ENCODE assay signal across 41 cellular contexts in genomic region chr14:100909439-100909838, GRCh38. TPM values are rescaled to one million over a fixed set of nuclear protein-coding genes. Genes with fewer than 3 reads are reported as not detected.
"Had no signal": no experiment of that assay in that cellular context is flagged by ENCODE, and none has a peak within 500 bp of the region (broad histone marks: within the 10 kb centered on the region; RNA-seq: fewer than 3 reads in every experiment).

No MANE protein-coding gene starts in this region.

- H3K27me3 ChIP-seq: adrenal gland, ascending aorta, body of pancreas, brain microvascular endothelial cell had no signal

- H3K36me3 ChIP-seq: ascending aorta, breast epithelium, cardiac muscle cell had no signal

- H3K36me3 Mint-ChIP-seq: activated naive CD4-positive, alpha-beta T cell treated with anti-CD3 and anti-CD28 coated beads, Interleukin-2, amount 10 ng/mL, durations not matched to agents 7 days and 5 days; activated naive CD4-positive, alpha-beta T cell treated with anti-CD3 and anti-CD28 coated beads, Interleukin-2, amount 50 U/mL, for 24 hours; activated naive CD4-positive, alpha-beta T cell treated with anti-CD3 and anti-CD28 coated beads, Interleukin-2, amount 50 U/mL, for 72 hours; activated naive CD8-positive, alpha-beta T cell; activated naive CD8-positive, alpha-beta T cell treated with anti-CD3 and anti-CD28 coated beads for 36 hours; activated naive CD8-positive, alpha-beta T cell treated with anti-CD3 and anti-CD28 coated beads, Interleukin-2, amount 10 ng/mL, durations not matched to agents 7 days and 5 days; brain had no signal

- H3K4me3 ChIP-seq: adrenal gland, ascending aorta, body of pancreas, breast epithelium, cardiac muscle cell had no signal

- DNase-seq: activated effector memory CD4-positive, alpha-beta T cell treated with anti-CD3 and anti-CD28 coated beads, Interleukin-2, amount 50 U/mL, for 16 hours; activated effector memory CD4-positive, alpha-beta T cell treated with Interleukin-2 at 50 U/mL for 16 hours; activated gamma-delta T cell; activated gamma-delta T cell treated with Interleukin-2 at 50 U/mL for 16 hours; activated naive CD4-positive, alpha-beta T cell; activated naive CD4-positive, alpha-beta T cell treated with anti-CD3 and anti-CD28 coated beads for 36 hours; activated naive CD4-positive, alpha-beta T cell treated with anti-CD3 and anti-CD28 coated beads, Interleukin-2, amount 10 ng/mL, durations not matched to agents 7 days and 5 days; activated naive CD4-positive, alpha-beta T cell treated with anti-CD3 and anti-CD28 coated beads, Interleukin-2, amount 50 U/mL, for 16 hours; activated naive CD4-positive, alpha-beta T cell treated with Interleukin-2 at 50 U/mL for 16 hours; activated naive CD8-positive, alpha-beta T cell treated with anti-CD3 and anti-CD28 coated beads for 36 hours; activated naive CD8-positive, alpha-beta T cell treated with anti-CD3 and anti-CD28 coated beads, Interleukin-2, amount 10 ng/mL, durations not matched to agents 7 days and 5 days; activated naive CD8-positive, alpha-beta T cell treated with anti-CD3 and anti-CD28 coated beads, Interleukin-2, amount 50 U/mL, for 24 hours; activated T-cell treated with anti-CD3 and anti-CD28 coated beads for 4 hours; activated T-cell treated with anti-CD3 and anti-CD28 coated beads, Interleukin-2, amount 50 U/mL, for 1 hour; activated T-cell treated with anti-CD3 and anti-CD28 coated beads, Interleukin-2, amount 50 U/mL, for 24 hours; activated T-cell treated with anti-CD3 and anti-CD28 coated beads, Interleukin-2, amount 50 U/mL, for 4 hours; activated T-cell treated with anti-CD3 and anti-CD28 coated beads, Interleukin-2, amount 50 U/mL, for 48 hours; activated T-cell treated with anti-CD3 and anti-CD28 coated beads, Interleukin-2, amount 50 U/mL, for 72 hours; amniotic stem cell; amygdala; anterior cingulate cortex; body of pancreas; brain microvascular endothelial cell; caudate nucleus; central memory CD4-positive, alpha-beta T cell; cerebellar nuclear complex had no signal

- H3K27ac Mint-ChIP-seq: activated naive CD4-positive, alpha-beta T cell treated with anti-CD3 and anti-CD28 coated beads for 36 hours; activated naive CD4-positive, alpha-beta T cell treated with anti-CD3 and anti-CD28 coated beads, Interleukin-2, amount 10 ng/mL, durations not matched to agents 7 days and 5 days; activated naive CD4-positive, alpha-beta T cell treated with anti-CD3 and anti-CD28 coated beads, Interleukin-2, amount 50 U/mL, for 24 hours; activated naive CD4-positive, alpha-beta T cell treated with anti-CD3 and anti-CD28 coated beads, Interleukin-2, amount 50 U/mL, for 72 hours; activated naive CD8-positive, alpha-beta T cell; activated naive CD8-positive, alpha-beta T cell treated with anti-CD3 and anti-CD28 coated beads for 36 hours; activated naive CD8-positive, alpha-beta T cell treated with anti-CD3 and anti-CD28 coated beads, Interleukin-2, amount 10 ng/mL, durations not matched to agents 7 days and 5 days; activated naive CD8-positive, alpha-beta T cell treated with anti-CD3 and anti-CD28 coated beads, Interleukin-2, amount 50 U/mL, for 24 hours; activated T-cell treated with anti-CD3 and anti-CD28 coated beads, Interleukin-2, amount 50 U/mL, for 24 hours; activated T-cell treated with anti-CD3 and anti-CD28 coated beads, Interleukin-2, amount 50 U/mL, for 72 hours; activated T-helper 17 cell treated with anti-CD3 and anti-CD28 coated beads, Interleukin-2, amount 50 U/mL, for 72 hours; activated T-helper 2 cell treated with anti-CD3 and anti-CD28 coated beads, Interferon-gamma antibody, Interleukin-2, Interleukin-4, amounts not matched to agents 10 μg/mL and 5 μg/mL and 100 μg/mL, durations not matched to agents 14 hours and 24 hours and 36 hours; brain had no signal

- H3K4me3 Mint-ChIP-seq: activated naive CD4-positive, alpha-beta T cell treated with anti-CD3 and anti-CD28 coated beads for 36 hours; activated naive CD4-positive, alpha-beta T cell treated with anti-CD3 and anti-CD28 coated beads, Interleukin-2, amount 10 ng/mL, durations not matched to agents 7 days and 5 days; activated naive CD4-positive, alpha-beta T cell treated with anti-CD3 and anti-CD28 coated beads, Interleukin-2, amount 50 U/mL, for 24 hours; activated naive CD8-positive, alpha-beta T cell; activated naive CD8-positive, alpha-beta T cell treated with anti-CD3 and anti-CD28 coated beads for 36 hours; activated naive CD8-positive, alpha-beta T cell treated with anti-CD3 and anti-CD28 coated beads, Interleukin-2, amount 10 ng/mL, durations not matched to agents 7 days and 5 days; activated naive CD8-positive, alpha-beta T cell treated with anti-CD3 and anti-CD28 coated beads, Interleukin-2, amount 50 U/mL, for 24 hours; activated T-cell treated with anti-CD3 and anti-CD28 coated beads, Interleukin-2, amount 50 U/mL, for 24 hours; activated T-cell treated with anti-CD3 and anti-CD28 coated beads, Interleukin-2, amount 50 U/mL, for 4 hours; activated T-cell treated with anti-CD3 and anti-CD28 coated beads, Interleukin-2, amount 50 U/mL, for 72 hours; activated T-helper 17 cell treated with anti-CD3 and anti-CD28 coated beads, Interleukin-2, amount 50 U/mL, for 72 hours; brain; central memory CD8-positive, alpha-beta T cell had no signal

- H3K27ac ChIP-seq: ascending aorta, body of pancreas, brain microvascular endothelial cell, breast epithelium, cardiac muscle cell had no signal

- H3K4me1 Mint-ChIP-seq: activated naive CD4-positive, alpha-beta T cell treated with anti-CD3 and anti-CD28 coated beads, Interleukin-2, amount 10 ng/mL, durations not matched to agents 7 days and 5 days; activated naive CD4-positive, alpha-beta T cell treated with anti-CD3 and anti-CD28 coated beads, Interleukin-2, amount 50 U/mL, for 24 hours; activated naive CD8-positive, alpha-beta T cell treated with anti-CD3 and anti-CD28 coated beads for 36 hours; activated naive CD8-positive, alpha-beta T cell treated with anti-CD3 and anti-CD28 coated beads, Interleukin-2, amount 10 ng/mL, durations not matched to agents 7 days and 5 days; activated naive CD8-positive, alpha-beta T cell treated with anti-CD3 and anti-CD28 coated beads, Interleukin-2, amount 50 U/mL, for 24 hours; activated T-helper 17 cell treated with anti-CD3 and anti-CD28 coated beads, Interleukin-2, amount 50 U/mL, for 72 hours; central memory CD8-positive, alpha-beta T cell had no signal

- H3K9me3 ChIP-seq: adrenal gland, ascending aorta, body of pancreas, breast epithelium had no signal

- FAIRE-seq: astrocyte, bronchial epithelial cell had no signal

- H3K9me3 Mint-ChIP-seq: activated naive CD4-positive, alpha-beta T cell treated with anti-CD3 and anti-CD28 coated beads for 36 hours; activated naive CD4-positive, alpha-beta T cell treated with anti-CD3 and anti-CD28 coated beads, Interleukin-2, amount 10 ng/mL, durations not matched to agents 7 days and 5 days; activated naive CD4-positive, alpha-beta T cell treated with anti-CD3 and anti-CD28 coated beads, Interleukin-2, amount 50 U/mL, for 24 hours; activated naive CD4-positive, alpha-beta T cell treated with anti-CD3 and anti-CD28 coated beads, Interleukin-2, amount 50 U/mL, for 72 hours; activated naive CD8-positive, alpha-beta T cell treated with anti-CD3 and anti-CD28 coated beads for 36 hours; activated naive CD8-positive, alpha-beta T cell treated with anti-CD3 and anti-CD28 coated beads, Interleukin-2, amount 10 ng/mL, durations not matched to agents 7 days and 5 days; activated naive CD8-positive, alpha-beta T cell treated with anti-CD3 and anti-CD28 coated beads, Interleukin-2, amount 50 U/mL, for 24 hours; activated T-cell treated with anti-CD3 and anti-CD28 coated beads, Interleukin-2, amount 50 U/mL, for 24 hours; activated T-cell treated with anti-CD3 and anti-CD28 coated beads, Interleukin-2, amount 50 U/mL, for 4 hours; activated T-cell treated with anti-CD3 and anti-CD28 coated beads, Interleukin-2, amount 50 U/mL, for 72 hours; activated T-helper 17 cell treated with anti-CD3 and anti-CD28 coated beads, Interleukin-2, amount 50 U/mL, for 72 hours; activated T-helper 2 cell treated with anti-CD3 and anti-CD28 coated beads, Interferon-gamma antibody, Interleukin-2, Interleukin-4, amounts not matched to agents 10 μg/mL and 5 μg/mL and 100 μg/mL, durations not matched to agents 14 hours and 24 hours and 36 hours; brain; central memory CD8-positive, alpha-beta T cell had no signal

- H3K4me1 ChIP-seq: adrenal gland, ascending aorta, body of pancreas, breast epithelium had no signal

RNA-seq across cellular contexts. Expression of gene RTL1, which starts 5.9 kb away (rescaled TPM):
- total RNA-seq: activated naive CD4-positive, alpha-beta T cell treated with anti-CD3 and anti-CD28 coated beads for 36 hours; activated naive CD4-positive, alpha-beta T cell treated with anti-CD3 and anti-CD28 coated beads, Interleukin-2, amount 50 U/mL, for 72 hours; activated naive CD8-positive, alpha-beta T cell treated with anti-CD3 and anti-CD28 coated beads for 36 hours; activated naive CD8-positive, alpha-beta T cell treated with anti-CD3 and anti-CD28 coated beads, Interleukin-2, amount 10 ng/mL, durations not matched to agents 7 days and 5 days; activated T-cell treated with anti-CD3 and anti-CD28 coated beads, Interleukin-2, amount 50 U/mL, for 4 hours; activated T-cell treated with anti-CD3 and anti-CD28 coated beads, Interleukin-2, amount 50 U/mL, for 72 hours; activated T-helper 17 cell treated with anti-CD3 and anti-CD28 coated beads, Interleukin-2, amount 50 U/mL, for 72 hours; activated T-helper 2 cell treated with anti-CD3 and anti-CD28 coated beads, Interferon-gamma antibody, Interleukin-2, Interleukin-4, amounts not matched to agents 10 μg/mL and 5 μg/mL and 100 μg/mL, durations not matched to agents 14 hours and 24 hours and 36 hours; aorta; ascending aorta; breast epithelium; bronchial epithelial cell; cardiac septum had no signal
- polyA plus RNA-seq: aorta, cardiac muscle cell had no signal
